ENCODE assay signal across 1 cellular context in the genomic region with DNA sequence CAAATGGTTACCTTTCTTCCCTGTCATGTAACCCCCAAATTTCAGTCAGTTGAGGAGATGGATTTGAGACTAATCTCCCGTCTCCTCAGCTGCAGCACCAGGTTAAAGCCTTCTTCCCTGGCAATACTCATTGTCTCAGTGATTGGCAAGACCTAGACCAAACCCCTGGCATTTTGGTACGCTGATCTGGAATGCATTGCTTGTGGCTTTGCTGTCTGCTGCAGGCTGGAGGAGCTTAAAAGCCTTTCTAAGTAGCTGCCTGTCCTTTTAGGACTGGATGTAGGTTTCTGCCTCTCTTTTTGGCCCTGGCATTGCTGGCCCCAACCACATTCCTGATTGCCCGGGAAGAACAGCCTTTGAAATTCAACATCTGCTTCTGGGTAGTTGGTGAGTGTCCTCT.
TF ChIP-seq lines count a peak whose summit lies in the region.

No MANE protein-coding gene starts in this region.

TF ChIP-seq in H1, 55 proteins besides CTCF, POLR2A, EP300 and RAD21 (continued from another document):
- TF ChIP-seq, protein P1, sequence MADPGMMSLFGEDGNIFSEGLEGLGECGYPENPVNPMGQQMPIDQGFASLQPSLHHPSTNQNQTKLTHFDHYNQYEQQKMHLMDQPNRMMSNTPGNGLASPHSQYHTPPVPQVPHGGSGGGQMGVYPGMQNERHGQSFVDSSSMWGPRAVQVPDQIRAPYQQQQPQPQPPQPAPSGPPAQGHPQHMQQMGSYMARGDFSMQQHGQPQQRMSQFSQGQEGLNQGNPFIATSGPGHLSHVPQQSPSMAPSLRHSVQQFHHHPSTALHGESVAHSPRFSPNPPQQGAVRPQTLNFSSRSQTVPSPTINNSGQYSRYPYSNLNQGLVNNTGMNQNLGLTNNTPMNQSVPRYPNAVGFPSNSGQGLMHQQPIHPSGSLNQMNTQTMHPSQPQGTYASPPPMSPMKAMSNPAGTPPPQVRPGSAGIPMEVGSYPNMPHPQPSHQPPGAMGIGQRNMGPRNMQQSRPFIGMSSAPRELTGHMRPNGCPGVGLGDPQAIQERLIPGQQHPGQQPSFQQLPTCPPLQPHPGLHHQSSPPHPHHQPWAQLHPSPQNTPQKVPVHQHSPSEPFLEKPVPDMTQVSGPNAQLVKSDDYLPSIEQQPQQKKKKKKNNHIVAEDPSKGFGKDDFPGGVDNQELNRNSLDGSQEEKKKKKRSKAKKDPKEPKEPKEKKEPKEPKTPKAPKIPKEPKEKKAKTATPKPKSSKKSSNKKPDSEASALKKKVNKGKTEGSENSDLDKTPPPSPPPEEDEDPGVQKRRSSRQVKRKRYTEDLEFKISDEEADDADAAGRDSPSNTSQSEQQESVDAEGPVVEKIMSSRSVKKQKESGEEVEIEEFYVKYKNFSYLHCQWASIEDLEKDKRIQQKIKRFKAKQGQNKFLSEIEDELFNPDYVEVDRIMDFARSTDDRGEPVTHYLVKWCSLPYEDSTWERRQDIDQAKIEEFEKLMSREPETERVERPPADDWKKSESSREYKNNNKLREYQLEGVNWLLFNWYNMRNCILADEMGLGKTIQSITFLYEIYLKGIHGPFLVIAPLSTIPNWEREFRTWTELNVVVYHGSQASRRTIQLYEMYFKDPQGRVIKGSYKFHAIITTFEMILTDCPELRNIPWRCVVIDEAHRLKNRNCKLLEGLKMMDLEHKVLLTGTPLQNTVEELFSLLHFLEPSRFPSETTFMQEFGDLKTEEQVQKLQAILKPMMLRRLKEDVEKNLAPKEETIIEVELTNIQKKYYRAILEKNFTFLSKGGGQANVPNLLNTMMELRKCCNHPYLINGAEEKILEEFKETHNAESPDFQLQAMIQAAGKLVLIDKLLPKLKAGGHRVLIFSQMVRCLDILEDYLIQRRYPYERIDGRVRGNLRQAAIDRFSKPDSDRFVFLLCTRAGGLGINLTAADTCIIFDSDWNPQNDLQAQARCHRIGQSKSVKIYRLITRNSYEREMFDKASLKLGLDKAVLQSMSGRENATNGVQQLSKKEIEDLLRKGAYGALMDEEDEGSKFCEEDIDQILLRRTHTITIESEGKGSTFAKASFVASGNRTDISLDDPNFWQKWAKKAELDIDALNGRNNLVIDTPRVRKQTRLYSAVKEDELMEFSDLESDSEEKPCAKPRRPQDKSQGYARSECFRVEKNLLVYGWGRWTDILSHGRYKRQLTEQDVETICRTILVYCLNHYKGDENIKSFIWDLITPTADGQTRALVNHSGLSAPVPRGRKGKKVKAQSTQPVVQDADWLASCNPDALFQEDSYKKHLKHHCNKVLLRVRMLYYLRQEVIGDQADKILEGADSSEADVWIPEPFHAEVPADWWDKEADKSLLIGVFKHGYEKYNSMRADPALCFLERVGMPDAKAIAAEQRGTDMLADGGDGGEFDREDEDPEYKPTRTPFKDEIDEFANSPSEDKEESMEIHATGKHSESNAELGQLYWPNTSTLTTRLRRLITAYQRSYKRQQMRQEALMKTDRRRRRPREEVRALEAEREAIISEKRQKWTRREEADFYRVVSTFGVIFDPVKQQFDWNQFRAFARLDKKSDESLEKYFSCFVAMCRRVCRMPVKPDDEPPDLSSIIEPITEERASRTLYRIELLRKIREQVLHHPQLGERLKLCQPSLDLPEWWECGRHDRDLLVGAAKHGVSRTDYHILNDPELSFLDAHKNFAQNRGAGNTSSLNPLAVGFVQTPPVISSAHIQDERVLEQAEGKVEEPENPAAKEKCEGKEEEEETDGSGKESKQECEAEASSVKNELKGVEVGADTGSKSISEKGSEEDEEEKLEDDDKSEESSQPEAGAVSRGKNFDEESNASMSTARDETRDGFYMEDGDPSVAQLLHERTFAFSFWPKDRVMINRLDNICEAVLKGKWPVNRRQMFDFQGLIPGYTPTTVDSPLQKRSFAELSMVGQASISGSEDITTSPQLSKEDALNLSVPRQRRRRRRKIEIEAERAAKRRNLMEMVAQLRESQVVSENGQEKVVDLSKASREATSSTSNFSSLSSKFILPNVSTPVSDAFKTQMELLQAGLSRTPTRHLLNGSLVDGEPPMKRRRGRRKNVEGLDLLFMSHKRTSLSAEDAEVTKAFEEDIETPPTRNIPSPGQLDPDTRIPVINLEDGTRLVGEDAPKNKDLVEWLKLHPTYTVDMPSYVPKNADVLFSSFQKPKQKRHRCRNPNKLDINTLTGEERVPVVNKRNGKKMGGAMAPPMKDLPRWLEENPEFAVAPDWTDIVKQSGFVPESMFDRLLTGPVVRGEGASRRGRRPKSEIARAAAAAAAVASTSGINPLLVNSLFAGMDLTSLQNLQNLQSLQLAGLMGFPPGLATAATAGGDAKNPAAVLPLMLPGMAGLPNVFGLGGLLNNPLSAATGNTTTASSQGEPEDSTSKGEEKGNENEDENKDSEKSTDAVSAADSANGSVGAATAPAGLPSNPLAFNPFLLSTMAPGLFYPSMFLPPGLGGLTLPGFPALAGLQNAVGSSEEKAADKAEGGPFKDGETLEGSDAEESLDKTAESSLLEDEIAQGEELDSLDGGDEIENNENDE (IDR thresholded peaks at IDR 0.05; ENCODE audit: insufficient replicate concordance, low read length): no peak
- TF ChIP-seq SP1 (IDR thresholded peaks at IDR 0.05; ENCODE audit: low read depth, low read length): no peak
- TF ChIP-seq SIN3A (conservative IDR thresholded peaks at IDR 0.05 in 1 of 2, IDR thresholded peaks at IDR 0.05 in 1 of 2; ENCODE audit: low read depth in 1 of 2, low read length in 2 of 2): no peak
- no peak for TF ChIP-seq KDM4A (IDR thresholded peaks at IDR 0.05; ENCODE audit: low read depth, low read length, severe bottlenecking)
- no peak for TF ChIP-seq NANOG (IDR thresholded peaks at IDR 0.05; ENCODE audit: insufficient read depth, low read depth, low read length, poor library complexity, severe bottlenecking)
- TF ChIP-seq, protein P2, sequence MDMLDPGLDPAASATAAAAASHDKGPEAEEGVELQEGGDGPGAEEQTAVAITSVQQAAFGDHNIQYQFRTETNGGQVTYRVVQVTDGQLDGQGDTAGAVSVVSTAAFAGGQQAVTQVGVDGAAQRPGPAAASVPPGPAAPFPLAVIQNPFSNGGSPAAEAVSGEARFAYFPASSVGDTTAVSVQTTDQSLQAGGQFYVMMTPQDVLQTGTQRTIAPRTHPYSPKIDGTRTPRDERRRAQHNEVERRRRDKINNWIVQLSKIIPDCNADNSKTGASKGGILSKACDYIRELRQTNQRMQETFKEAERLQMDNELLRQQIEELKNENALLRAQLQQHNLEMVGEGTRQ (IDR thresholded peaks at IDR 0.05; ENCODE audit: low read length): no peak
- no peak for TF ChIP-seq KDM1A (IDR thresholded peaks at IDR 0.05; ENCODE audit: borderline replicate concordance, low read length)
